In genomic region chr16:86665319-86665675, GRCh38 we compare ENCODE assay signal across 10 cellular contexts.
DNase-seq lines count a peak whose midpoint lies in the region; ATAC-seq and TF ChIP-seq lines count a peak whose summit lies in the region.
"Had no signal": no experiment of that assay in that cellular context is flagged by ENCODE, and none has a peak within 500 bp of the region (broad histone marks: within the 10 kb centered on the region; RNA-seq: fewer than 3 reads in every experiment).

No MANE protein-coding gene starts in this region.

- H3K4me1 ChIP-seq in HCT116 (ENCODE audit: control insufficient read depth in 1 of 2, insufficient read depth in 2 of 2, low read length in 2 of 2), result peaks cover 28 to 71% of the 10 kb centered on the region in 2 experiments
- H3K4me1 ChIP-seq in hepatocyte (ENCODE audit: insufficient read depth), result peaks cover 16% of the 10 kb centered on the region
- H3K4me1 ChIP-seq in body of pancreas, result no peaks in the 10 kb centered on the region

- TF ChIP-seq CTCF in HCT116 (IDR thresholded peaks at IDR 0.05 in 2 of 3, conservative IDR thresholded peaks at IDR 0.05 in 1 of 3; ENCODE audit: borderline replicate concordance in 1 of 3, insufficient read depth in 1 of 3, low read depth in 2 of 3, low read length in 2 of 3) (no peak), hepatocyte (IDR thresholded peaks at IDR 0.05; ENCODE audit: poor library complexity) (no peak), body of pancreas (IDR thresholded peaks at IDR 0.05) (no peak)

- H3K9me3 ChIP-seq in HCT116 (ENCODE audit: control insufficient read depth in 1 of 2, insufficient read depth in 1 of 2, low read depth in 1 of 2, low read length in 2 of 2), result peaks cover 0 to 4% of the 10 kb centered on the region in 2 experiments; a peak in 1 of 4 replicates
- no peaks in the 10 kb centered on the region for H3K9me3 ChIP-seq in hepatocyte (ENCODE audit: low read depth)
- H3K9me3 ChIP-seq in body of pancreas, result no peaks in the 10 kb centered on the region

- TF ChIP-seq POLR2A in HCT116 (IDR thresholded peaks at IDR 0.05; ENCODE audit: borderline replicate concordance, extremely low read depth, insufficient read depth, insufficient read length) (no peak), body of pancreas (IDR thresholded peaks at IDR 0.05) (no peak)

- BruUV-seq in HCT116 (replicated peaks; lab: Mats Ljungman, UMichigan), result TSS peak; percentile 91

- H3K79me2 ChIP-seq in HCT116 (ENCODE audit: insufficient read depth, low read length) (no peaks in the 10 kb centered on the region), hepatocyte (no peaks in the 10 kb centered on the region)

- no peak for TF ChIP-seq RAD21 in HCT116 (IDR thresholded peaks at IDR 0.05; ENCODE audit: low read depth)

- peak overlapping the region; percentile 29 to 57 for H3K4me3 ChIP-seq in HCT116 (replicated peaks in 1 of 2; ENCODE audit: low read depth in 1 of 2, low read length in 2 of 2)
- H3K4me3 ChIP-seq in hepatocyte, result no peak overlapping the region
- H3K4me3 ChIP-seq in body of pancreas, result no peak overlapping the region

- H2AFZ ChIP-seq in HCT116 (ENCODE audit: low read depth, low read length, poor library complexity, severe bottlenecking), result peak overlapping the region; percentile 0
- no peak overlapping the region for H2AFZ ChIP-seq in hepatocyte

- CTCF ChIA-PET in HCT116 (lab: Charles Lee), result interaction anchor here (1.2 to 1.4 kb wide), 3 partner anchors 90 to 412 kb away, joined by 4 to 6 read pairs (median 6); no protein-coding TSS in a partner anchor

- peak; percentile 36 for DNase-seq in Daoy (ENCODE audit: low read depth)
- no peak for DNase-seq in HCT116 (ENCODE audit: low read depth, low spot score)
- DNase-seq in RPMI7951 (ENCODE audit: low read depth), result peak; percentile 90
- no peak for DNase-seq in hepatocyte (ENCODE audit: low spot score)
- DNase-seq in NCI-H2107 treated with DMSO at 0.1 percent for 48 hours (lab: John Stamatoyannopoulos, UW; ENCODE audit: unreplicated experiment), result no peak
- DNase-seq in cardiac septum (ENCODE audit: low spot score), result no peak
- DNase-seq in body of pancreas, result no peak
- DNase-seq: H9, SHP77 had no signal

- H3K9ac ChIP-seq in HCT116 (ENCODE audit: low read length), result peak overlapping the region; percentile 60

- no peak; the same call in 1 of the 2 replicates for ATAC-seq in HCT116
- no peak for ATAC-seq in HG03439 (IDR thresholded peaks at IDR 0.05; ENCODE audit: unreplicated experiment)
- ATAC-seq in body of pancreas, result no peak

- H3K27ac ChIP-seq in HCT116 (ENCODE audit: low read depth, low read length) (peak overlapping the region; percentile 92), hepatocyte (peak overlapping the region; percentile 99), body of pancreas (no peak overlapping the region)

- H3K9me2 ChIP-seq in HCT116 (ENCODE audit: insufficient read depth), result no peaks in the 10 kb centered on the region
- H3K9me2 ChIP-seq in hepatocyte (replicated peaks; ENCODE audit: insufficient read depth), result no peaks in the 10 kb centered on the region

- peak overlapping the region; percentile 94 for H3K4me2 ChIP-seq in HCT116 (ENCODE audit: low read length)
- H3K4me2 ChIP-seq in hepatocyte, result peak overlapping the region; percentile 54

- WGBS in hepatocyte (ENCODE audit: low lambda C conversion rate, missing lambda C conversion rate), result 78% methylated on average over 2 of the region's 2 CpGs
- WGBS in body of pancreas, 2 donors, result 27 to 45% methylated on average over 2 of the region's 2 CpGs

- H3K36me3 ChIP-seq in HCT116 (ENCODE audit: control insufficient read depth in 1 of 2, insufficient read depth in 2 of 2, low read length in 2 of 2), result no peaks in the 10 kb centered on the region
- H3K36me3 ChIP-seq in hepatocyte (replicated peaks; ENCODE audit: insufficient read depth, low read depth), result no peaks in the 10 kb centered on the region
- H3K36me3 ChIP-seq in body of pancreas (replicated peaks in 1 of 2; ENCODE audit: insufficient read depth in 1 of 2, low read depth in 2 of 2), result no peaks in the 10 kb centered on the region

- POLR2A ChIA-PET in HCT116 (lab: Charles Lee), result interaction anchor here (1.1 to 1.6 kb wide), 3 partner anchors 11 to 89 kb away, joined by 3 to 9 read pairs (median 6); no protein-coding TSS in a partner anchor

- RAD21 ChIA-PET in HCT116 (lab: Charles Lee; ENCODE audit: low non-redundant PET in 1 of 2, low total read pairs in 2 of 2, uncharacterized antibody in 2 of 2, unreplicated experiment in 2 of 2), result no interaction called here

- H3K27me3 ChIP-seq in HCT116 (ENCODE audit: insufficient read depth, low read length), result no peaks in the 10 kb centered on the region
- H3K27me3 ChIP-seq in hepatocyte, result no peaks in the 10 kb centered on the region
- no peaks in the 10 kb centered on the region for H3K27me3 ChIP-seq in body of pancreas

- no peaks in the 10 kb centered on the region for H4K20me1 ChIP-seq in HCT116 (ENCODE audit: insufficient read depth)
- H4K20me1 ChIP-seq in hepatocyte (ENCODE audit: insufficient read depth, poor library complexity, severe bottlenecking), result no peaks in the 10 kb centered on the region

- intact Hi-C loops in HCT116 (cut with micrococcal nuclease), result loop anchor here (2.0 kb wide), 1 partner anchor 90 kb away; no protein-coding TSS in a partner anchor
- intact Hi-C loops in cardiac septum (cut with DNase I), result loop anchor here (5.0 kb wide), 1 partner anchor 88 kb away; the partner anchor contains the start of gene FOXL1
- intact Hi-C loops in body of pancreas (cut with DNase I), result no loop called here

TF ChIP-seq in HCT116, 20 proteins besides CTCF, POLR2A, EP300 and RAD21:
- TF ChIP-seq SIN3A (IDR thresholded peaks at IDR 0.05; ENCODE audit: low read depth) (no peak), CBX3 (IDR thresholded peaks at IDR 0.05; ENCODE audit: low read depth) (0 out of 2 replicates have a peak, but pooled peaks have one; percentile 10), CEBPB (IDR thresholded peaks at IDR 0.05; ENCODE audit: low read depth) (no peak), JUND (IDR thresholded peaks at IDR 0.05) (no peak), ZNF274 (IDR thresholded peaks at IDR 0.05; ENCODE audit: low read depth, low read length) (no peak), EZH2 (IDR thresholded peaks at IDR 0.05) (no peak)
- TF ChIP-seq, protein P1, sequence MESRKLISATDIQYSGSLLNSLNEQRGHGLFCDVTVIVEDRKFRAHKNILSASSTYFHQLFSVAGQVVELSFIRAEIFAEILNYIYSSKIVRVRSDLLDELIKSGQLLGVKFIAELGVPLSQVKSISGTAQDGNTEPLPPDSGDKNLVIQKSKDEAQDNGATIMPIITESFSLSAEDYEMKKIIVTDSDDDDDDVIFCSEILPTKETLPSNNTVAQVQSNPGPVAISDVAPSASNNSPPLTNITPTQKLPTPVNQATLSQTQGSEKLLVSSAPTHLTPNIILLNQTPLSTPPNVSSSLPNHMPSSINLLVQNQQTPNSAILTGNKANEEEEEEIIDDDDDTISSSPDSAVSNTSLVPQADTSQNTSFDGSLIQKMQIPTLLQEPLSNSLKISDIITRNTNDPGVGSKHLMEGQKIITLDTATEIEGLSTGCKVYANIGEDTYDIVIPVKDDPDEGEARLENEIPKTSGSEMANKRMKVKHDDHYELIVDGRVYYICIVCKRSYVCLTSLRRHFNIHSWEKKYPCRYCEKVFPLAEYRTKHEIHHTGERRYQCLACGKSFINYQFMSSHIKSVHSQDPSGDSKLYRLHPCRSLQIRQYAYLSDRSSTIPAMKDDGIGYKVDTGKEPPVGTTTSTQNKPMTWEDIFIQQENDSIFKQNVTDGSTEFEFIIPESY (IDR thresholded peaks at IDR 0.05; ENCODE audit: extremely low read depth, insufficient replicate concordance, low read length), result no peak
- TF ChIP-seq, protein P2, sequence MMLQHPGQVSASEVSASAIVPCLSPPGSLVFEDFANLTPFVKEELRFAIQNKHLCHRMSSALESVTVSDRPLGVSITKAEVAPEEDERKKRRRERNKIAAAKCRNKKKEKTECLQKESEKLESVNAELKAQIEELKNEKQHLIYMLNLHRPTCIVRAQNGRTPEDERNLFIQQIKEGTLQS (IDR thresholded peaks at IDR 0.05), result no peak
TF ChIP-seq in HCT116: peak in this region for 1.

Comparison
In these comparisons a context has a peak if more than half of its experiments do, and no peak if none do; other contexts are left out.
1. DNase-seq: peak in Daoy (single experiment) and RPMI7951 (single experiment); none in HCT116 (single experiment), hepatocyte (single experiment), NCI-H2107 treated with DMSO at 0.1 percent for 48 hours (single experiment), cardiac septum (single experiment) and body of pancreas (0 of 4).
2. H3K27ac ChIP-seq: peak in HCT116 (single experiment) and hepatocyte (single experiment); none in body of pancreas (0 of 4).
3. H3K4me3 ChIP-seq: peak in HCT116 (2 of 2); none in hepatocyte (single experiment) and body of pancreas (0 of 2).